ENCODE assay signal across 8 cellular contexts in the genomic region with DNA sequence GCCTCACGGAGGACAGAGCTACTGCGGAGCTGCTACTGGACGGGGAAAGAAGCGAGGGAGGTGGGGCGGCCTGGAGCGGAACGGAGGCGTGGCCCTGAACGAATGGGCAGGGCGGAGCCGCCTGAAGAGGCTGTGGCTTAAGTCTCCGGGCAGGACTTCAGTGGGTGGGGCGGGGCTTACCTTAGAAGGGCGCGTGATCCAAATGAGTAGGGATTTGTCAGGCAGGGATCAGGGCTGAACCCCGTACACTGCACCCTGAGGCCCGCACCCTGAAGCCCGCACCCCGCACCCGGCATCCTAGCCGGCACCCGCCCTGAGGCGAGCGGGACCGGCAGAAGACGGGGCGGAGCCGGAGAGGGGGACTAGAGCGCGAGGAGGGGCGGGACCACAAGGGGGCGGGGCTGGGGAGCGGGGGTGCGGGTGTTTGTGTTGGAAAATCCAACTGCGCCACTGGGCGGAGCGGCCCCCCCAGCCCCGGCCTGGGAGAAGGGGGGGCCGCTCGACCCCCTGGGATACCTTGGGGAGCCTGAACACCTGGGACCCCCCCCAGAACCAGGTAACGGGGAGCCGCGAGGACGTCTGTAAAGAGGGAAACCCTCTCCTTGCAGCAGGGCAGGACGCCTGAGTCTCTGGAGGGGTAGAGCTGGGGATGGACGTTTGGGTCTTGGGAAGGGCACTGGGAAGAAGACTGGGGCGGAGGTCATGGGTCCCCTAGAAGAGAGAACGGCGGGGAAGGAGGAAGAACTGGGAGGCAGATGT. TPM values are rescaled to one million over a fixed set of nuclear protein-coding genes. Genes with fewer than 3 reads are reported as not detected.
DNase-seq lines count a peak whose midpoint lies in the region; ATAC-seq and TF ChIP-seq lines count a peak whose summit lies in the region.

A gene with protein sequence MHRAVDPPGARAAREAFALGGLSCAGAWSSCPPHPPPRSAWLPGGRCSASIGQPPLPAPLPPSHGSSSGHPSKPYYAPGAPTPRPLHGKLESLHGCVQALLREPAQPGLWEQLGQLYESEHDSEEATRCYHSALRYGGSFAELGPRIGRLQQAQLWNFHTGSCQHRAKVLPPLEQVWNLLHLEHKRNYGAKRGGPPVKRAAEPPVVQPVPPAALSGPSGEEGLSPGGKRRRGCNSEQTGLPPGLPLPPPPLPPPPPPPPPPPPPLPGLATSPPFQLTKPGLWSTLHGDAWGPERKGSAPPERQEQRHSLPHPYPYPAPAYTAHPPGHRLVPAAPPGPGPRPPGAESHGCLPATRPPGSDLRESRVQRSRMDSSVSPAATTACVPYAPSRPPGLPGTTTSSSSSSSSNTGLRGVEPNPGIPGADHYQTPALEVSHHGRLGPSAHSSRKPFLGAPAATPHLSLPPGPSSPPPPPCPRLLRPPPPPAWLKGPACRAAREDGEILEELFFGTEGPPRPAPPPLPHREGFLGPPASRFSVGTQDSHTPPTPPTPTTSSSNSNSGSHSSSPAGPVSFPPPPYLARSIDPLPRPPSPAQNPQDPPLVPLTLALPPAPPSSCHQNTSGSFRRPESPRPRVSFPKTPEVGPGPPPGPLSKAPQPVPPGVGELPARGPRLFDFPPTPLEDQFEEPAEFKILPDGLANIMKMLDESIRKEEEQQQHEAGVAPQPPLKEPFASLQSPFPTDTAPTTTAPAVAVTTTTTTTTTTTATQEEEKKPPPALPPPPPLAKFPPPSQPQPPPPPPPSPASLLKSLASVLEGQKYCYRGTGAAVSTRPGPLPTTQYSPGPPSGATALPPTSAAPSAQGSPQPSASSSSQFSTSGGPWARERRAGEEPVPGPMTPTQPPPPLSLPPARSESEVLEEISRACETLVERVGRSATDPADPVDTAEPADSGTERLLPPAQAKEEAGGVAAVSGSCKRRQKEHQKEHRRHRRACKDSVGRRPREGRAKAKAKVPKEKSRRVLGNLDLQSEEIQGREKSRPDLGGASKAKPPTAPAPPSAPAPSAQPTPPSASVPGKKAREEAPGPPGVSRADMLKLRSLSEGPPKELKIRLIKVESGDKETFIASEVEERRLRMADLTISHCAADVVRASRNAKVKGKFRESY (N-terminal part only) (plus strand): TSS at position 423 of the 759 bp plus-strand sequence. CDS start 11,338 bp downstream, outside the sequence.

- DNase-seq in AG08396 (ENCODE audit: low spot score): peak; percentile 93
- DNase-seq in NK-92 (lab: John Stamatoyannopoulos, UW; ENCODE audit: unreplicated experiment): peak; percentile 23
- DNase-seq in activated CD8-positive, alpha-beta T cell treated with anti-CD3 and anti-CD28 coated beads for 36 hours: peak; percentile 94
- DNase-seq in right lobe of liver: peak; percentile 94 to 96 (median 94)
- peak; percentile 85 for DNase-seq in stimulated activated CD4-positive, alpha-beta T cell treated with anti-CD3 and anti-CD28 coated beads, Interleukin-4, amount 100 ng/mL, for 1 hour

- H3K9me3 Mint-ChIP-seq in activated CD8-positive, alpha-beta T cell treated with anti-CD3 and anti-CD28 coated beads for 36 hours: no peaks in the 10 kb centered on the region

- WGBS in right lobe of liver (ENCODE audit: insufficient coverage, low coverage, low lambda C conversion rate, missing lambda C conversion rate): under 1% methylated on average over 38 of the region's 49 CpGs

- peak within 1 kb of the TSS; percentile 91 for H3K27ac Mint-ChIP-seq in activated CD8-positive, alpha-beta T cell treated with anti-CD3 and anti-CD28 coated beads for 36 hours

- intact Hi-C loops in activated CD8-positive, alpha-beta T cell treated with anti-CD3 and anti-CD28 coated beads for 36 hours (cut with micrococcal nuclease): no loop called here
- intact Hi-C loops in right lobe of liver (cut with DNase I): no loop called here

- peak within 1 kb of the TSS; percentile 93 to 98 for H3K9ac ChIP-seq in duodenal mucosa (ENCODE audit: low read depth in 1 of 2, low read length in 2 of 2)

- H3K27me3 ChIP-seq in duodenal mucosa (ENCODE audit: control insufficient read depth in 1 of 2, insufficient read depth in 2 of 2, low read length in 2 of 2) (no peaks in the 10 kb centered on the region), right lobe of liver (no peaks in the 10 kb centered on the region)

- no peaks in the 10 kb centered on the region for H3K9me3 ChIP-seq in duodenal mucosa (ENCODE audit: control insufficient read depth in 1 of 2, low read length in 2 of 2)
- no peaks in the 10 kb centered on the region for H3K9me3 ChIP-seq in right lobe of liver

- TF ChIP-seq CTCF in activated CD8-positive, alpha-beta T cell treated with anti-CD3 and anti-CD28 coated beads for 36 hours (IDR thresholded peaks at IDR 0.05): no peak
- peak in 1 of 4 donors; percentile 5 for TF ChIP-seq CTCF in right lobe of liver (IDR thresholded peaks at IDR 0.05)

- POLR2A ChIA-PET in activated CD8-positive, alpha-beta T cell treated with anti-CD3 and anti-CD28 coated beads for 36 hours (lab: Charles Lee): interaction anchor here (0.6 to 7.2 kb wide), 13 partner anchors 9 to 397 kb away, joined by 3 to 74 read pairs (median 4); partner anchors contain the start of genes CYB5D1, NAA38, RNF227 and TP53

- CTCF ChIA-PET in activated CD8-positive, alpha-beta T cell treated with anti-CD3 and anti-CD28 coated beads for 36 hours (lab: Charles Lee): interaction anchor here (1.2 to 6.2 kb wide), 15 partner anchors 10 to 163 kb away, joined by 3 to 50 read pairs (median 6); partner anchors contain the start of gene NAA38

- H3K4me1 Mint-ChIP-seq in activated CD8-positive, alpha-beta T cell treated with anti-CD3 and anti-CD28 coated beads for 36 hours (ENCODE audit: low read depth): peaks cover 29% of the 10 kb centered on the region

- TF ChIP-seq POLR2A in right lobe of liver (IDR thresholded peaks at IDR 0.05): no peak

- H3K4me1 ChIP-seq in duodenal mucosa (ENCODE audit: control insufficient read depth in 1 of 2, insufficient read depth in 2 of 2, low read length in 2 of 2) (peaks cover 25 to 38% of the 10 kb centered on the region in 2 donors), right lobe of liver (peaks cover 0 to 30% (median 0%) of the 10 kb centered on the region in 4 donors)

- H3K36me3 Mint-ChIP-seq in activated CD8-positive, alpha-beta T cell treated with anti-CD3 and anti-CD28 coated beads for 36 hours (ENCODE audit: low read depth): no peaks in the 10 kb centered on the region

- H3K27ac ChIP-seq in duodenal mucosa (ENCODE audit: low read depth, low read length) (peak within 1 kb of the TSS; percentile 97), right lobe of liver (peak within 1 kb of the TSS; percentile 97 to 99 (median 97))

- ATAC-seq in GM19043 (IDR thresholded peaks at IDR 0.05; ENCODE audit: low read depth, unreplicated experiment) (peak; percentile 44), HG03460 (IDR thresholded peaks at IDR 0.05; ENCODE audit: unreplicated experiment) (peak; percentile 51), right lobe of liver (peak; percentile 64 to 75 (median 64))
- peak; percentile 67 for ATAC-seq in activated CD8-positive, alpha-beta T cell treated with anti-CD3 and anti-CD28 coated beads for 36 hours

- no peaks in the 10 kb centered on the region for H3K27me3 Mint-ChIP-seq in activated CD8-positive, alpha-beta T cell treated with anti-CD3 and anti-CD28 coated beads for 36 hours

- no peaks in the 10 kb centered on the region for H3K36me3 ChIP-seq in duodenal mucosa (ENCODE audit: control insufficient read depth in 1 of 2, insufficient read depth in 2 of 2, low read length in 2 of 2)
- no peaks in the 10 kb centered on the region for H3K36me3 ChIP-seq in right lobe of liver

- H3K4me3 ChIP-seq in duodenal mucosa (ENCODE audit: low read depth in 1 of 2, low read length in 2 of 2): peak within 1 kb of the TSS; percentile 82 to 92
- H3K4me3 ChIP-seq in right lobe of liver: peak within 1 kb of the TSS; percentile 68 to 73 (median 70)

- peak within 1 kb of the TSS; percentile 83 for H3K4me3 Mint-ChIP-seq in activated CD8-positive, alpha-beta T cell treated with anti-CD3 and anti-CD28 coated beads for 36 hours

RNA-seq across cellular contexts. Expression of the gene that starts here (rescaled TPM):
- 10 to 100 TPM; 49.2 to 53.8 TPM for total RNA-seq in activated CD8-positive, alpha-beta T cell treated with anti-CD3 and anti-CD28 coated beads for 36 hours
- 10 to 100 TPM in 4 of 6 experiments, 1 to 10 TPM in 2; 6.1 to 12.8 (median 10.9) TPM for total RNA-seq in right lobe of liver

Comparison
In these comparisons a context has a peak if more than half of its experiments do, and no peak if none do; other contexts are left out.
1. Peak in every context shown above with its lines: DNase-seq, ATAC-seq, H3K4me3 ChIP-seq and H3K27ac ChIP-seq.
2. DNase-seq: peak in every context shown above with its lines; median percentile 94 in activated CD8-positive, alpha-beta T cell treated with anti-CD3 and anti-CD28 coated beads for 36 hours; 94 in right lobe of liver; 93 in AG08396; 85 in stimulated activated CD4-positive, alpha-beta T cell treated with anti-CD3 and anti-CD28 coated beads, Interleukin-4, amount 100 ng/mL, for 1 hour; 23 in NK-92.